In genomic region chr1:109788695-109789521, GRCh38 we compare ENCODE assay signal across 10 cellular contexts. TPM values are rescaled to one million over a fixed set of nuclear protein-coding genes. Genes with fewer than 3 reads are reported as not detected.
A peak's percentile ranks its signal among the peaks of the same experiment; 100 is the strongest.
DNase-seq lines count a peak whose midpoint lies in the region; ATAC-seq and TF ChIP-seq lines count a peak whose summit lies in the region.
"Had no signal": no experiment of that assay in that cellular context is flagged by ENCODE, and none has a peak within 500 bp of the region (broad histone marks: within the 10 kb centered on the region; RNA-seq: fewer than 3 reads in every experiment).

No MANE protein-coding gene starts in this region.

- H3K27ac Mint-ChIP-seq in T-cell: peak overlapping the region; percentile 87 to 94

- in situ Hi-C loops in ACHN (cut with HindIII; ENCODE audit: low pct_ligation_motif_present, low pct_unique_long_range_greater_than_20kb, low sequenced_read_pairs): loop anchor here (25.0 kb wide), 2 partner anchors 98 to 198 kb away; partner anchors contain the start of gene AHCYL1

- H3K4me1 Mint-ChIP-seq in T-cell: peaks cover 51 to 72% (median 60%) of the 10 kb centered on the region in 3 donors

- ATAC-seq in T-cell (replicated peaks in 1 of 4) (no peak), HG03354 (IDR thresholded peaks at IDR 0.05; ENCODE audit: poor library complexity, severe bottlenecking, unreplicated experiment) (no peak), HG02973 (IDR thresholded peaks at IDR 0.05; ENCODE audit: unreplicated experiment) (no peak), HG02623 (IDR thresholded peaks at IDR 0.05; ENCODE audit: unreplicated experiment) (no peak)

- peak overlapping the region in 1 of 3 donors; percentile 59 for H3K4me3 Mint-ChIP-seq in T-cell

- peak; percentile 30 for DNase-seq in ACHN
- DNase-seq in T-cell: no peak
- DNase-seq in foreskin fibroblast: no peak
- no peak for DNase-seq in stimulated activated CD8-positive, alpha-beta memory T cell treated with anti-CD3 and anti-CD28 coated beads, Interleukin-4, amount 100 ng/mL, for 48 hours

- H3K27me3 Mint-ChIP-seq in T-cell: no peaks in the 10 kb centered on the region

- H3K9me3 Mint-ChIP-seq in T-cell: no peaks in the 10 kb centered on the region

- POLR2A ChIA-PET in T-cell (lab: Charles Lee): no interaction called here

- no peaks in the 10 kb centered on the region for H3K36me3 Mint-ChIP-seq in T-cell

- CTCF ChIA-PET in T-cell (lab: Charles Lee): interaction anchor here (0.6 to 1.1 kb wide), 5 partner anchors 12 to 255 kb away, joined by 3 to 6 read pairs (median 3); no protein-coding TSS in a partner anchor

- no peak overlapping the region for H3K4me3 ChIP-seq in foreskin fibroblast (ENCODE audit: low read depth in 1 of 2, low read length in 2 of 2)
- H3K4me3 ChIP-seq: HAP-1 had no signal

- TF ChIP-seq CTCF in GM12873 (IDR thresholded peaks at IDR 0.05; ENCODE audit: insufficient read depth, low read depth, low read length, missing control alignments) (peak; percentile 59), foreskin fibroblast (IDR thresholded peaks at IDR 0.05; ENCODE audit: low read depth, low read length) (peak; percentile 42)

RNA-seq across cellular contexts. Expression of gene EPS8L3, which starts 25.2 kb away (rescaled TPM):
- under 1 TPM in 2 of 5 donors, not detected in 3; 0.47 to 0.49 TPM for total RNA-seq in T-cell
- total RNA-seq: skeletal muscle tissue had no signal

RNA-seq across cellular contexts. Expression of gene GSTM3, which starts 48.1 kb away (rescaled TPM):
- total RNA-seq in T-cell: 10 to 100 TPM in 4 of 5 donors, 1 to 10 TPM in 1; 8.4 to 17.1 (median 10.3) TPM
